6 cellular contexts compared by ENCODE assay signal in genomic region chr12:123671876-123672275, GRCh38. TPM values are rescaled to one million over a fixed set of nuclear protein-coding genes. Genes with fewer than 3 reads are reported as not detected.
A peak's percentile ranks its signal among the peaks of the same experiment; 100 is the strongest.
DNase-seq lines count a peak whose midpoint lies in the region; ATAC-seq and TF ChIP-seq lines count a peak whose summit lies in the region.

No MANE protein-coding gene starts in this region.

- H3K4me1 Mint-ChIP-seq in activated naive CD8-positive, alpha-beta T cell (ENCODE audit: low read depth): peaks cover 18% of the 10 kb centered on the region
- H3K4me1 Mint-ChIP-seq in natural killer cell: peaks cover 7 to 16% of the 10 kb centered on the region in 2 donors

- intact Hi-C loops in natural killer cell (cut with micrococcal nuclease): loop anchor here (5.0 kb wide), 1 partner anchor 40 kb away; the partner anchor contains the start of gene ATP6V0A2

- H3K27me3 Mint-ChIP-seq in activated naive CD8-positive, alpha-beta T cell: no peaks in the 10 kb centered on the region
- H3K27me3 Mint-ChIP-seq in natural killer cell (ENCODE audit: low read depth in 2 of 2): no peaks in the 10 kb centered on the region

- ATAC-seq in natural killer cell: no peak

- peak overlapping the region; percentile 22 for H3K27ac Mint-ChIP-seq in activated naive CD8-positive, alpha-beta T cell
- H3K27ac Mint-ChIP-seq in natural killer cell: no peak overlapping the region

- peak; percentile 9 for DNase-seq in Daoy (ENCODE audit: low read depth)
- no peak for DNase-seq in natural killer cell
- no peak for DNase-seq in NCI-H1694 treated with DMSO at 0.1 percent for 48 hours (lab: John Stamatoyannopoulos, UW)
- DNase-seq in NCI-H446 (lab: John Stamatoyannopoulos, UW): no peak
- DNase-seq in NCI-H82 (lab: John Stamatoyannopoulos, UW): no peak

- H3K9me3 Mint-ChIP-seq in activated naive CD8-positive, alpha-beta T cell (ENCODE audit: low read depth): no peaks in the 10 kb centered on the region
- H3K9me3 Mint-ChIP-seq in natural killer cell: no peaks in the 10 kb centered on the region

- H3K4me3 Mint-ChIP-seq in activated naive CD8-positive, alpha-beta T cell: peak overlapping the region; percentile 90
- peak overlapping the region; percentile 88 for H3K4me3 Mint-ChIP-seq in natural killer cell

- H3K36me3 Mint-ChIP-seq in activated naive CD8-positive, alpha-beta T cell: no peaks in the 10 kb centered on the region
- no peaks in the 10 kb centered on the region for H3K36me3 Mint-ChIP-seq in natural killer cell

- TF ChIP-seq CTCF in natural killer cell (IDR thresholded peaks at IDR 0.05): no peak

RNA-seq across cellular contexts. Expression of gene TCTN2, which starts 1.0 kb away (rescaled TPM):
- total RNA-seq in Daoy (2014; rRNA removed; shearing (Covaris generic)): 8.2 TPM in 2 replicates
- total RNA-seq in natural killer cell: 1 to 10 TPM; 3.2 to 7.3 (median 4.6) TPM

RNA-seq across cellular contexts. Expression of gene GTF2H3, which starts 38.2 kb away (rescaled TPM):
- 59.7 and 83.3 TPM in 2 replicates for total RNA-seq in Daoy (2014; rRNA removed; shearing (Covaris generic))
- 10 to 100 TPM; 12.8 to 21.3 (median 21.2) TPM for total RNA-seq in natural killer cell

RNA-seq across cellular contexts. Expression of gene EIF2B1, which starts 38.4 kb away (rescaled TPM):
- total RNA-seq in Daoy (2014; rRNA removed; shearing (Covaris generic)): 160 and 315 TPM in 2 replicates
- total RNA-seq in natural killer cell: 10 to 100 TPM; 50.5 to 55.7 (median 51.0) TPM

RNA-seq across cellular contexts. Expression of gene ATP6V0A2, which starts 40.3 kb away (rescaled TPM):
- 30.9 and 36.5 TPM in 2 replicates for total RNA-seq in Daoy (2014; rRNA removed; shearing (Covaris generic))
- 10 to 100 TPM; 47.7 to 69.5 (median 56.5) TPM for total RNA-seq in natural killer cell
